16 cellular contexts compared by ENCODE assay signal in genomic region chr3:55607175-55607574, GRCh38.
DNase-seq lines count a peak whose midpoint lies in the region; ATAC-seq and TF ChIP-seq lines count a peak whose summit lies in the region.
"Had no signal": no experiment of that assay in that cellular context is flagged by ENCODE, and none has a peak within 500 bp of the region (broad histone marks: within the 10 kb centered on the region; RNA-seq: fewer than 3 reads in every experiment).

No MANE protein-coding gene starts in this region.

- no peak overlapping the region for H3K4me3 Mint-ChIP-seq in activated CD8-positive, alpha-beta T cell treated with anti-CD3 and anti-CD28 coated beads for 36 hours
- no peak overlapping the region for H3K4me3 Mint-ChIP-seq in activated CD8-positive, alpha-beta T cell treated with anti-CD3 and anti-CD28 coated beads, Interleukin-2, amount 10 ng/mL, durations not matched to agents 7 days and 5 days
- no peak overlapping the region for H3K4me3 Mint-ChIP-seq in endodermal cell
- H3K4me3 Mint-ChIP-seq: CD8-positive, alpha-beta memory T cell; GM23338; H9 had no signal

- WGBS in endodermal cell (ENCODE audit: insufficient coverage in 1 of 2, insufficient read length in 1 of 2), 2 experiments: 61 to 70% methylated on average over 5 of the region's 5 CpGs
- WGBS in mesodermal cell (ENCODE audit: insufficient coverage in 2 of 2), 2 experiments: 55 to 63% methylated on average over 5 of the region's 5 CpGs

- ATAC-seq in activated CD8-positive, alpha-beta T cell treated with anti-CD3 and anti-CD28 coated beads for 36 hours: no peak
- no peak for ATAC-seq in activated CD8-positive, alpha-beta T cell treated with anti-CD3 and anti-CD28 coated beads, Interleukin-2, amount 10 ng/mL, durations not matched to agents 7 days and 5 days
- ATAC-seq in HG02610 (IDR thresholded peaks at IDR 0.05; ENCODE audit: unreplicated experiment): no peak
- ATAC-seq: GM23338, HepG2 had no signal

- intact Hi-C loops in activated CD8-positive, alpha-beta T cell treated with anti-CD3 and anti-CD28 coated beads for 36 hours (cut with micrococcal nuclease): no loop called here
- intact Hi-C loops in cardiac septum (cut with DNase I): no loop called here

- peak overlapping the region; percentile 53 for H3K4me3 ChIP-seq in endodermal cell (ENCODE audit: low read length)
- H3K4me3 ChIP-seq in mesodermal cell (ENCODE audit: extremely low read depth, insufficient read depth, low read length, poor library complexity, severe bottlenecking): no peak overlapping the region
- H3K4me3 ChIP-seq: BLaER1, GM23338 had no signal

- CTCF ChIA-PET in activated CD8-positive, alpha-beta T cell treated with anti-CD3 and anti-CD28 coated beads for 36 hours (lab: Charles Lee): no interaction called here
- CTCF ChIA-PET in activated CD8-positive, alpha-beta T cell treated with anti-CD3 and anti-CD28 coated beads, Interleukin-2, amount 10 ng/mL, durations not matched to agents 7 days and 5 days (lab: Charles Lee): no interaction called here

- DNase-seq in activated CD8-positive, alpha-beta T cell treated with anti-CD3 and anti-CD28 coated beads for 36 hours: no peak
- DNase-seq in activated CD8-positive, alpha-beta T cell treated with anti-CD3 and anti-CD28 coated beads, Interleukin-2, amount 10 ng/mL, durations not matched to agents 7 days and 5 days: no peak
- DNase-seq in endodermal cell (peak; percentile 88), NCI-H2227 (lab: John Stamatoyannopoulos, UW; ENCODE audit: unreplicated experiment) (no peak), GM13976 (ENCODE audit: low spot score) (no peak), cardiac septum (ENCODE audit: low spot score) (no peak)
- DNase-seq: Caco-2; CD8-positive, alpha-beta memory T cell; DND-41; H9 had no signal

- no peak for TF ChIP-seq CTCF in activated CD8-positive, alpha-beta T cell treated with anti-CD3 and anti-CD28 coated beads for 36 hours (IDR thresholded peaks at IDR 0.05)
- TF ChIP-seq CTCF in endodermal cell (conservative IDR thresholded peaks at IDR 0.05) (no peak), GM13976 (IDR thresholded peaks at IDR 0.05; ENCODE audit: borderline replicate concordance, control extremely low read depth, extremely low read depth, insufficient read depth, missing control alignments) (no peak)

- H3K27ac Mint-ChIP-seq in activated CD8-positive, alpha-beta T cell treated with anti-CD3 and anti-CD28 coated beads for 36 hours: peak overlapping the region; percentile 20
- H3K27ac Mint-ChIP-seq in activated CD8-positive, alpha-beta T cell treated with anti-CD3 and anti-CD28 coated beads, Interleukin-2, amount 10 ng/mL, durations not matched to agents 7 days and 5 days: no peak overlapping the region
- peak overlapping the region; percentile 91 for H3K27ac Mint-ChIP-seq in endodermal cell
- H3K27ac Mint-ChIP-seq: CD8-positive, alpha-beta memory T cell; GM23338; H9 had no signal

- H3K27me3 ChIP-seq in endodermal cell (ENCODE audit: control insufficient read depth, insufficient read depth, low read length, poor library complexity, severe bottlenecking): no peaks in the 10 kb centered on the region
- H3K27me3 ChIP-seq: BLaER1 had no signal

- no peak overlapping the region for H3K27ac ChIP-seq in endodermal cell (ENCODE audit: low read depth, low read length)
- H3K27ac ChIP-seq in mesodermal cell (ENCODE audit: low read depth, low read length, severe bottlenecking): peak overlapping the region; percentile 20
- H3K27ac ChIP-seq: 22Rv1, BLaER1 had no signal

- peaks cover 17% of the 10 kb centered on the region for H3K4me1 ChIP-seq in endodermal cell (ENCODE audit: control insufficient read depth, insufficient read depth, low read length)
- H3K4me1 ChIP-seq in mesodermal cell (ENCODE audit: control insufficient read depth, insufficient read depth, low read length, poor library complexity, severe bottlenecking): peaks cover 6% of the 10 kb centered on the region
- H3K4me1 ChIP-seq: BLaER1, Caco-2 had no signal

- H3K36me3 ChIP-seq in endodermal cell (ENCODE audit: control insufficient read depth, insufficient read depth, low read length): no peaks in the 10 kb centered on the region
- no peaks in the 10 kb centered on the region for H3K36me3 ChIP-seq in mesodermal cell (ENCODE audit: control insufficient read depth, insufficient read depth, low read length)
- H3K36me3 ChIP-seq: BLaER1 had no signal

- in situ Hi-C loops in GM13976 (cut with MboI; ENCODE audit: low sequenced_read_pairs, unreplicated experiment): no loop called here

- H3K9me3 Mint-ChIP-seq in activated CD8-positive, alpha-beta T cell treated with anti-CD3 and anti-CD28 coated beads for 36 hours: no peaks in the 10 kb centered on the region
- no peaks in the 10 kb centered on the region for H3K9me3 Mint-ChIP-seq in activated CD8-positive, alpha-beta T cell treated with anti-CD3 and anti-CD28 coated beads, Interleukin-2, amount 10 ng/mL, durations not matched to agents 7 days and 5 days (ENCODE audit: insufficient read depth)
- H3K9me3 Mint-ChIP-seq in endodermal cell: no peaks in the 10 kb centered on the region
- H3K9me3 Mint-ChIP-seq: GM23338, H9 had no signal

- no peaks in the 10 kb centered on the region for H3K9me3 ChIP-seq in endodermal cell (ENCODE audit: control insufficient read depth, low read length)
- H3K9me3 ChIP-seq in mesodermal cell (ENCODE audit: control insufficient read depth, low read length): peaks cover 6% of the 10 kb centered on the region
- H3K9me3 ChIP-seq: BLaER1, Caco-2 had no signal

- H3K4me1 Mint-ChIP-seq in activated CD8-positive, alpha-beta T cell treated with anti-CD3 and anti-CD28 coated beads for 36 hours (ENCODE audit: low read depth): peaks cover 4% of the 10 kb centered on the region
- H3K4me1 Mint-ChIP-seq in activated CD8-positive, alpha-beta T cell treated with anti-CD3 and anti-CD28 coated beads, Interleukin-2, amount 10 ng/mL, durations not matched to agents 7 days and 5 days (ENCODE audit: low read depth): no peaks in the 10 kb centered on the region
- H3K4me1 Mint-ChIP-seq in endodermal cell: peaks cover 14% of the 10 kb centered on the region
- H3K4me1 Mint-ChIP-seq: CD8-positive, alpha-beta memory T cell had no signal

- POLR2A ChIA-PET in activated CD8-positive, alpha-beta T cell treated with anti-CD3 and anti-CD28 coated beads for 36 hours (lab: Charles Lee): interaction anchor here (0.5 kb wide), 1 partner anchor 589 kb away, joined by 3 read pairs; no protein-coding TSS in a partner anchor
- POLR2A ChIA-PET in activated CD8-positive, alpha-beta T cell treated with anti-CD3 and anti-CD28 coated beads, Interleukin-2, amount 10 ng/mL, durations not matched to agents 7 days and 5 days (lab: Charles Lee): no interaction called here

- peak overlapping the region; percentile 17 for H3K9ac ChIP-seq in endodermal cell (ENCODE audit: extremely low read depth, low read length, poor library complexity, severe bottlenecking)
- H3K9ac ChIP-seq: BLaER1 had no signal

- no peaks in the 10 kb centered on the region for H3K27me3 Mint-ChIP-seq in activated CD8-positive, alpha-beta T cell treated with anti-CD3 and anti-CD28 coated beads for 36 hours
- no peaks in the 10 kb centered on the region for H3K27me3 Mint-ChIP-seq in activated CD8-positive, alpha-beta T cell treated with anti-CD3 and anti-CD28 coated beads, Interleukin-2, amount 10 ng/mL, durations not matched to agents 7 days and 5 days (ENCODE audit: low read depth)
- peaks cover 10% of the 10 kb centered on the region for H3K27me3 Mint-ChIP-seq in endodermal cell (ENCODE audit: insufficient read depth)

- H3K36me3 Mint-ChIP-seq in activated CD8-positive, alpha-beta T cell treated with anti-CD3 and anti-CD28 coated beads for 36 hours (ENCODE audit: low read depth): no peaks in the 10 kb centered on the region
- H3K36me3 Mint-ChIP-seq in activated CD8-positive, alpha-beta T cell treated with anti-CD3 and anti-CD28 coated beads, Interleukin-2, amount 10 ng/mL, durations not matched to agents 7 days and 5 days (ENCODE audit: low read depth): no peaks in the 10 kb centered on the region
- no peaks in the 10 kb centered on the region for H3K36me3 Mint-ChIP-seq in endodermal cell (ENCODE audit: low read depth)
- H3K36me3 Mint-ChIP-seq: CD8-positive, alpha-beta memory T cell had no signal
